22 cellular contexts compared by ENCODE assay signal in the genomic region with DNA sequence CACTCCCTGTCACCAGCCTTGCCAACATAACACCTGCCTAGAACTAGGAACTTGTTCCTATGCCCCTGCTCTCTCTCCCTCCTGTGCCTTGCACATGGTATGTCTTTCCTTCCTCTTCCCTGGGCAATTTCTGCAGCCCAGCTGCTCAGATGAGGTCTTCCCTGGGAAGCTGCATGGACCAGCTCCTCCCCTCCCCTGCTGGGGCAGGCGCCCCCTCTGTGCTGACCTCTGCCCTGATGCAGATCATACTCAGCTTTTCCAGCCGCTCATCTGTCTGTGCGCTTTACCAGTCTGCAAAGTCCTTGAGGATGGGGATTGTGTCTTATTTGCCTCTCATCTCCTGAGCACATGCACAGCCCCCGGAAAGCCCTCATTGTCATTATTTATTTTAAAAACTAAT.
"Had no signal": no experiment of that assay in that cellular context is flagged by ENCODE, and none has a peak within 500 bp of the region (broad histone marks: within the 10 kb centered on the region; RNA-seq: fewer than 3 reads in every experiment).

No MANE protein-coding gene starts in this region.

- H3K27ac Mint-ChIP-seq: activated B cell treated with CpG ODN at 0.5 μM for 24 hours; activated CD4-positive, alpha-beta T cell treated with anti-CD3 and anti-CD28 coated beads for 36 hours; activated naive CD4-positive, alpha-beta T cell treated with anti-CD3 and anti-CD28 coated beads, Interleukin-2, amount 50 U/mL, for 72 hours; activated T-cell treated with anti-CD3 and anti-CD28 coated beads, Interleukin-2, amount 50 U/mL, for 72 hours; mesothelial cell of epicardium; T-helper 2 cell treated with Interferon-gamma antibody and Interleukin-4, amounts not matched to agents 5 μg/mL and 100 μg/mL, for 36 hours had no signal

- H3K4me1 ChIP-seq: colonic mucosa, prostate gland had no signal

- H3K27me3 Mint-ChIP-seq: activated B cell treated with CpG ODN at 0.5 μM for 24 hours; activated CD4-positive, alpha-beta T cell treated with anti-CD3 and anti-CD28 coated beads for 36 hours; naive thymus-derived CD8-positive, alpha-beta T cell had no signal

- H3K27me3 ChIP-seq: colonic mucosa, testis, transverse colon had no signal

- H3K9me3 ChIP-seq: colonic mucosa, neutrophil, prostate gland, testis, transverse colon had no signal

- H3K36me3 ChIP-seq: colonic mucosa, neutrophil, prostate gland, transverse colon had no signal

- H3K4me3 Mint-ChIP-seq: activated B cell treated with CpG ODN at 0.5 μM for 24 hours; activated CD4-positive, alpha-beta T cell treated with anti-CD3 and anti-CD28 coated beads for 36 hours; activated T-cell treated with anti-CD3 and anti-CD28 coated beads, Interleukin-2, amount 50 U/mL, for 72 hours; mesothelial cell of epicardium; naive thymus-derived CD8-positive, alpha-beta T cell; T-helper 2 cell treated with Interferon-gamma antibody and Interleukin-4, amounts not matched to agents 5 μg/mL and 100 μg/mL, for 36 hours had no signal

- H3K4me3 ChIP-seq: colonic mucosa, prostate gland, testis, transverse colon had no signal

- DNase-seq: activated B cell treated with CpG ODN at 0.5 μM for 24 hours; activated CD4-positive, alpha-beta T cell treated with anti-CD3 and anti-CD28 coated beads for 36 hours; activated CD4-positive, alpha-beta T cell treated with anti-CD3 and anti-CD28 coated beads, Interleukin-2, amount 50 U/mL, for 4 hours; activated naive CD4-positive, alpha-beta T cell; activated T-cell treated with anti-CD3 and anti-CD28 coated beads for 4 hours; activated T-cell treated with anti-CD3 and anti-CD28 coated beads, Interleukin-2, amount 50 U/mL, for 72 hours; colonic mucosa; effector CD8-positive, alpha-beta T cell; hippocampal formation; left colon; naive thymus-derived CD8-positive, alpha-beta T cell; right cardiac atrium; stimulated activated CD4-positive, alpha-beta T cell treated with anti-CD3 and anti-CD28 coated beads, Interleukin-2, amount 100 ng/mL, for 48 hours; stimulated activated naive CD8-positive, alpha-beta T cell treated with anti-CD3 and anti-CD28 coated beads, Interleukin-15, Interleukin-2, amounts not matched to agents 100 U/mL and 50 U/mL, for 24 hours; testis; transverse colon had no signal

- ATAC-seq: activated CD4-positive, alpha-beta T cell treated with anti-CD3 and anti-CD28 coated beads for 36 hours; activated naive CD4-positive, alpha-beta T cell treated with anti-CD3 and anti-CD28 coated beads, Interleukin-2, amount 50 U/mL, for 72 hours; activated T-cell treated with anti-CD3 and anti-CD28 coated beads, Interleukin-2, amount 50 U/mL, for 72 hours; left colon; naive thymus-derived CD8-positive, alpha-beta T cell; right cardiac atrium; stimulated activated naive CD8-positive, alpha-beta T cell treated with anti-CD3 and anti-CD28 coated beads, Interleukin-15, Interleukin-2, amounts not matched to agents 100 U/mL and 50 U/mL, for 24 hours had no signal

- H3K27ac ChIP-seq: colonic mucosa, epithelial cell of prostate, neutrophil, prostate gland, testis, transverse colon had no signal

- H3K36me3 Mint-ChIP-seq: activated naive CD4-positive, alpha-beta T cell treated with anti-CD3 and anti-CD28 coated beads, Interleukin-2, amount 50 U/mL, for 72 hours; mesothelial cell of epicardium; naive thymus-derived CD8-positive, alpha-beta T cell had no signal

- H3K9me3 Mint-ChIP-seq: activated B cell treated with CpG ODN at 0.5 μM for 24 hours; activated naive CD4-positive, alpha-beta T cell treated with anti-CD3 and anti-CD28 coated beads, Interleukin-2, amount 50 U/mL, for 72 hours; activated T-cell treated with anti-CD3 and anti-CD28 coated beads, Interleukin-2, amount 50 U/mL, for 72 hours; mesothelial cell of epicardium; naive thymus-derived CD8-positive, alpha-beta T cell; T-helper 2 cell treated with Interferon-gamma antibody and Interleukin-4, amounts not matched to agents 5 μg/mL and 100 μg/mL, for 36 hours had no signal
